In the genomic region with DNA sequence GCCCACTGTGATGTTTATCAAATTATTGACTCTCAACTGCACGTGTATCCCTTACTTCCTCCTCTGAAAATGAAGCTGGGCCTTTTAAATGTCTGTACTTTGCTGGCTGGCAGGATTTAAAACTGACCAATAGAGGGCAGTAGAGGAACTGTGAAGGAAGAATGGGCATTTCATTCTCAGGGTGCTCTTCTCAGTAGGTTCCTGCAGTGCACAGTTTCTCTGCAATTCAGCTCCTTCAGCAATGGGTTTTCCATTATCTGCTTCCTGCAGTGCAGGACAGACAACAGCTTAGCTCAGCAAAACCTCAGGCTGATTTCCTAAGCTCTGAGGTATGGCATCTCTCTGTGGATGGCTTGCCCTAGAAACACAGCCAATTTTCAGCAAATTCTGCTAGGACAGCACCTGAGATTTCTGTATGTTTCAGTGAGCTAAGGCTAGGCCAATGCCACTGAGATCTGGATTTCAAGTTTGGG, we compare ENCODE assay signal across 8 cellular contexts.
DNase-seq lines count a peak whose midpoint lies in the region; ATAC-seq and TF ChIP-seq lines count a peak whose summit lies in the region.

No MANE protein-coding gene starts in this region.

- intact Hi-C loops in lower lobe of right lung (cut with DNase I), result no loop called here

- peaks cover 8 to 17% of the 10 kb centered on the region in 2 donors for H3K9me3 Mint-ChIP-seq in effector memory CD8-positive, alpha-beta T cell

- no peak overlapping the region for H3K4me3 Mint-ChIP-seq in effector memory CD8-positive, alpha-beta T cell

- no peaks in the 10 kb centered on the region for H3K4me1 ChIP-seq in lower lobe of right lung

- no peaks in the 10 kb centered on the region for H3K9me3 ChIP-seq in lower lobe of right lung

- H3K36me3 ChIP-seq in lower lobe of right lung, result no peaks in the 10 kb centered on the region

- H3K4me3 ChIP-seq in astrocyte of the spinal cord (ENCODE audit: low read depth, low read length) (no peak overlapping the region), lower lobe of right lung (no peak overlapping the region)

- H3K27ac ChIP-seq in lower lobe of right lung, result no peak overlapping the region

- no peaks in the 10 kb centered on the region for H3K27me3 ChIP-seq in lower lobe of right lung (ENCODE audit: low read depth)

- ATAC-seq in GM19395 (IDR thresholded peaks at IDR 0.05; ENCODE audit: unreplicated experiment) (peak; percentile 89), HG03457 (IDR thresholded peaks at IDR 0.05; ENCODE audit: unreplicated experiment) (peak; percentile 89), lower lobe of right lung (peak; percentile 48 to 56)
- no peak for ATAC-seq in effector memory CD8-positive, alpha-beta T cell (replicated peaks)

- H3K27ac Mint-ChIP-seq in effector memory CD8-positive, alpha-beta T cell, result no peak overlapping the region

- TF ChIP-seq CTCF in astrocyte of the spinal cord (IDR thresholded peaks at IDR 0.05; ENCODE audit: low read depth, low read length) (peak; percentile 53), lower lobe of right lung (IDR thresholded peaks at IDR 0.05) (peak; percentile 53)

- peak; percentile 89 for DNase-seq in DMS 273 (lab: John Stamatoyannopoulos, UW; ENCODE audit: unreplicated experiment)
- peak; percentile 33 for DNase-seq in NCI-H526 treated with DMSO at 0.1 percent for 48 hours (lab: John Stamatoyannopoulos, UW)
- DNase-seq in astrocyte of the spinal cord (ENCODE audit: low read depth, low spot score), result peak; percentile 29
- DNase-seq in lower lobe of right lung, result no peak
- DNase-seq in effector memory CD8-positive, alpha-beta T cell, result no peak
- no peak for DNase-seq in stimulated activated CD4-positive, alpha-beta T cell treated with anti-CD3 and anti-CD28 coated beads, Interleukin-2, amount 100 ng/mL, for 48 hours

- H3K4me1 Mint-ChIP-seq in effector memory CD8-positive, alpha-beta T cell (ENCODE audit: low read depth in 2 of 2), result no peaks in the 10 kb centered on the region

- no peaks in the 10 kb centered on the region for H3K27me3 Mint-ChIP-seq in effector memory CD8-positive, alpha-beta T cell

- no peaks in the 10 kb centered on the region for H3K36me3 Mint-ChIP-seq in effector memory CD8-positive, alpha-beta T cell (ENCODE audit: insufficient read depth)

- in situ Hi-C loops in astrocyte of the spinal cord (cut with HindIII; ENCODE audit: low sequenced_read_pairs), result no loop called here

Comparison
In these comparisons a context has a peak if more than half of its experiments do, and no peak if none do; other contexts are left out.
1. DNase-seq: peak in DMS 273 (single experiment), NCI-H526 treated with DMSO at 0.1 percent for 48 hours (single experiment) and astrocyte of the spinal cord (single experiment); none in lower lobe of right lung (single experiment), effector memory CD8-positive, alpha-beta T cell (0 of 3) and stimulated activated CD4-positive, alpha-beta T cell treated with anti-CD3 and anti-CD28 coated beads, Interleukin-2, amount 100 ng/mL, for 48 hours (0 of 2).